1 cellular context compared by ENCODE assay signal in genomic region chr2:30405266-30405592, GRCh38.
TF ChIP-seq lines count a peak whose summit lies in the region.

No MANE protein-coding gene starts in this region.

TF ChIP-seq in H1, 55 proteins besides CTCF, POLR2A, EP300 and RAD21 (continued from another document):
- TF ChIP-seq CHD7 (IDR thresholded peaks at IDR 0.05; ENCODE audit: insufficient replicate concordance, low read length) (no peak), MAX (IDR thresholded peaks at IDR 0.05) (no peak), CEBPB (IDR thresholded peaks at IDR 0.05; ENCODE audit: low read depth, low read length) (no peak), CBX8 (IDR thresholded peaks at IDR 0.05; ENCODE audit: borderline replicate concordance, low read depth, low read length) (no peak), SIX5 (IDR thresholded peaks at IDR 0.05; ENCODE audit: low read depth, low read length) (no peak), KDM4A (IDR thresholded peaks at IDR 0.05; ENCODE audit: low read depth, low read length, severe bottlenecking) (no peak)
